ENCODE assay signal across 8 cellular contexts in genomic region chr6:56693246-56693607, GRCh38. TPM values are rescaled to one million over a fixed set of nuclear protein-coding genes. Genes with fewer than 3 reads are reported as not detected.
DNase-seq lines count a peak whose midpoint lies in the region; ATAC-seq and TF ChIP-seq lines count a peak whose summit lies in the region.

No MANE protein-coding gene starts in this region.

- H4K20me1 ChIP-seq in osteoblast (ENCODE audit: insufficient read depth, low read length): no peaks in the 10 kb centered on the region

- H3K4me2 ChIP-seq in osteoblast (ENCODE audit: insufficient read depth, low read length): peak overlapping the region; percentile 82

- intact Hi-C loops in CD14-positive monocyte (cut with micrococcal nuclease): no loop called here
- intact Hi-C loops in activated T-helper 1 cell treated with anti-CD3 and anti-CD28 coated beads, Interleukin-12 subunit alpha, Interleukin-12 subunit beta, Interleukin-2, Interleukin-4 antibody, amounts not matched to agents 30 ng/mL and 10 ng/mL and 1 ng/mL, durations not matched to agents 14 hours and 24 hours and 36 hours (cut with micrococcal nuclease): no loop called here

- H3K4me1 ChIP-seq in osteoblast (ENCODE audit: insufficient read depth, low read length): peaks cover 82% of the 10 kb centered on the region

- TF ChIP-seq CTCF in CD14-positive monocyte (IDR thresholded peaks at IDR 0.05) (no peak), osteoblast (IDR thresholded peaks at IDR 0.05; ENCODE audit: extremely low read depth, low read depth, low read length) (no peak)

- no peaks in the 10 kb centered on the region for H3K36me3 Mint-ChIP-seq in CD14-positive monocyte
- H3K36me3 Mint-ChIP-seq in stimulated activated effector memory CD8-positive, alpha-beta T cell treated with anti-CD3 and anti-CD28 coated beads, Interleukin-12 subunit alpha, Interleukin-12 subunit beta, amount 100 ng/mL, for 72 hours: no peaks in the 10 kb centered on the region
- H3K36me3 Mint-ChIP-seq in activated T-helper 1 cell treated with anti-CD3 and anti-CD28 coated beads, Interleukin-12 subunit alpha, Interleukin-12 subunit beta, Interleukin-2, Interleukin-4 antibody, amounts not matched to agents 30 ng/mL and 10 ng/mL and 1 ng/mL, durations not matched to agents 14 hours and 24 hours and 36 hours (ENCODE audit: low read depth): no peaks in the 10 kb centered on the region

- no peaks in the 10 kb centered on the region for H3K9me3 ChIP-seq in osteoblast (ENCODE audit: low read depth, low read length)

- no peaks in the 10 kb centered on the region for H3K27me3 ChIP-seq in osteoblast (ENCODE audit: insufficient read depth, low read length)

- peak overlapping the region in 1 of 2 donors; percentile 4 for H3K4me3 Mint-ChIP-seq in CD14-positive monocyte
- H3K4me3 Mint-ChIP-seq in stimulated activated effector memory CD8-positive, alpha-beta T cell treated with anti-CD3 and anti-CD28 coated beads, Interleukin-12 subunit alpha, Interleukin-12 subunit beta, amount 100 ng/mL, for 72 hours: no peak overlapping the region
- no peak overlapping the region for H3K4me3 Mint-ChIP-seq in activated T-helper 1 cell treated with anti-CD3 and anti-CD28 coated beads, Interleukin-12 subunit alpha, Interleukin-12 subunit beta, Interleukin-2, Interleukin-4 antibody, amounts not matched to agents 30 ng/mL and 10 ng/mL and 1 ng/mL, durations not matched to agents 14 hours and 24 hours and 36 hours

- DNase-seq in CD14-positive monocyte (ENCODE audit: low spot score) (no peak), NCI-H524 (lab: John Stamatoyannopoulos, UW) (peak; percentile 86 to 95), osteoblast (ENCODE audit: insufficient read length, low spot score, missing footprints) (no peak)
- DNase-seq in stimulated activated effector memory CD8-positive, alpha-beta T cell treated with anti-CD3 and anti-CD28 coated beads, Interleukin-12 subunit alpha, Interleukin-12 subunit beta, amount 100 ng/mL, for 72 hours (ENCODE audit: low spot score in 2 of 2): no peak
- no peak for DNase-seq in activated T-helper 1 cell treated with anti-CD3 and anti-CD28 coated beads, Interleukin-12 subunit alpha, Interleukin-12 subunit beta, Interleukin-2, Interleukin-4 antibody, amounts not matched to agents 30 ng/mL and 10 ng/mL and 1 ng/mL, durations not matched to agents 14 hours and 24 hours and 36 hours (ENCODE audit: low spot score)

- H2AFZ ChIP-seq in osteoblast (ENCODE audit: low read length): no peak overlapping the region

- peaks cover 32% of the 10 kb centered on the region for H3K4me1 Mint-ChIP-seq in CD14-positive monocyte
- H3K4me1 Mint-ChIP-seq in stimulated activated effector memory CD8-positive, alpha-beta T cell treated with anti-CD3 and anti-CD28 coated beads, Interleukin-12 subunit alpha, Interleukin-12 subunit beta, amount 100 ng/mL, for 72 hours: no peaks in the 10 kb centered on the region
- H3K4me1 Mint-ChIP-seq in activated T-helper 1 cell treated with anti-CD3 and anti-CD28 coated beads, Interleukin-12 subunit alpha, Interleukin-12 subunit beta, Interleukin-2, Interleukin-4 antibody, amounts not matched to agents 30 ng/mL and 10 ng/mL and 1 ng/mL, durations not matched to agents 14 hours and 24 hours and 36 hours (ENCODE audit: low read depth): no peaks in the 10 kb centered on the region

- no peaks in the 10 kb centered on the region for H3K27me3 Mint-ChIP-seq in CD14-positive monocyte (ENCODE audit: low read depth in 3 of 3)
- H3K27me3 Mint-ChIP-seq in activated T-helper 1 cell treated with anti-CD3 and anti-CD28 coated beads, Interleukin-12 subunit alpha, Interleukin-12 subunit beta, Interleukin-2, Interleukin-4 antibody, amounts not matched to agents 30 ng/mL and 10 ng/mL and 1 ng/mL, durations not matched to agents 14 hours and 24 hours and 36 hours (ENCODE audit: insufficient read depth): peaks cover 5% of the 10 kb centered on the region

- H3K4me3 ChIP-seq in osteoblast (ENCODE audit: insufficient read depth, low read length): peak overlapping the region; percentile 70

- H3K9me3 Mint-ChIP-seq in CD14-positive monocyte: peaks cover 0 to 1% (median 0%) of the 10 kb centered on the region in 7 donors
- peaks cover 6% of the 10 kb centered on the region for H3K9me3 Mint-ChIP-seq in stimulated activated effector memory CD8-positive, alpha-beta T cell treated with anti-CD3 and anti-CD28 coated beads, Interleukin-12 subunit alpha, Interleukin-12 subunit beta, amount 100 ng/mL, for 72 hours
- no peaks in the 10 kb centered on the region for H3K9me3 Mint-ChIP-seq in activated T-helper 1 cell treated with anti-CD3 and anti-CD28 coated beads, Interleukin-12 subunit alpha, Interleukin-12 subunit beta, Interleukin-2, Interleukin-4 antibody, amounts not matched to agents 30 ng/mL and 10 ng/mL and 1 ng/mL, durations not matched to agents 14 hours and 24 hours and 36 hours

- ATAC-seq in esophagus mucosa (peak; percentile 47), GM21723 (IDR thresholded peaks at IDR 0.05; ENCODE audit: unreplicated experiment) (no peak), GM19452 (IDR thresholded peaks at IDR 0.05; ENCODE audit: unreplicated experiment) (no peak)
- ATAC-seq in stimulated activated effector memory CD8-positive, alpha-beta T cell treated with anti-CD3 and anti-CD28 coated beads, Interleukin-12 subunit alpha, Interleukin-12 subunit beta, amount 100 ng/mL, for 72 hours: no peak

- H3K36me3 ChIP-seq in osteoblast (ENCODE audit: insufficient read depth, low read length): peaks cover 7% of the 10 kb centered on the region

- H3K27ac ChIP-seq in osteoblast (ENCODE audit: low read depth, low read length): peak overlapping the region; percentile 94

- peak overlapping the region; percentile 41 to 84 (median 79) for H3K27ac Mint-ChIP-seq in CD14-positive monocyte
- H3K27ac Mint-ChIP-seq in stimulated activated effector memory CD8-positive, alpha-beta T cell treated with anti-CD3 and anti-CD28 coated beads, Interleukin-12 subunit alpha, Interleukin-12 subunit beta, amount 100 ng/mL, for 72 hours: no peak overlapping the region
- H3K27ac Mint-ChIP-seq in activated T-helper 1 cell treated with anti-CD3 and anti-CD28 coated beads, Interleukin-12 subunit alpha, Interleukin-12 subunit beta, Interleukin-2, Interleukin-4 antibody, amounts not matched to agents 30 ng/mL and 10 ng/mL and 1 ng/mL, durations not matched to agents 14 hours and 24 hours and 36 hours: no peak overlapping the region

- H3K79me2 ChIP-seq in osteoblast (ENCODE audit: insufficient read depth, low read length): peaks cover 69% of the 10 kb centered on the region

RNA-seq across cellular contexts. Expression of gene DST, which starts 50.5 kb away (rescaled TPM):
- 1 to 10 TPM; 1.1 to 3.2 TPM for polyA plus RNA-seq in CD14-positive monocyte
- total RNA-seq in esophagus mucosa (147 TPM), osteoblast (486 and 573 TPM in 2 replicates)
- total RNA-seq in activated T-helper 1 cell treated with anti-CD3 and anti-CD28 coated beads, Interleukin-12 subunit alpha, Interleukin-12 subunit beta, Interleukin-2, Interleukin-4 antibody, amounts not matched to agents 30 ng/mL and 10 ng/mL and 1 ng/mL, durations not matched to agents 14 hours and 24 hours and 36 hours: 6.0 and 11.2 TPM in 2 replicates

Comparison
In these comparisons a context has a peak if more than half of its experiments do, and no peak if none do; other contexts are left out.
1. DNase-seq: peak in NCI-H524 (2 of 2); none in CD14-positive monocyte (single experiment), osteoblast (single experiment), stimulated activated effector memory CD8-positive, alpha-beta T cell treated with anti-CD3 and anti-CD28 coated beads, Interleukin-12 subunit alpha, Interleukin-12 subunit beta, amount 100 ng/mL, for 72 hours (0 of 2) and activated T-helper 1 cell treated with anti-CD3 and anti-CD28 coated beads, Interleukin-12 subunit alpha, Interleukin-12 subunit beta, Interleukin-2, Interleukin-4 antibody, amounts not matched to agents 30 ng/mL and 10 ng/mL and 1 ng/mL, durations not matched to agents 14 hours and 24 hours and 36 hours (single experiment).
2. H3K27ac Mint-ChIP-seq: peak in CD14-positive monocyte (7 of 7); none in stimulated activated effector memory CD8-positive, alpha-beta T cell treated with anti-CD3 and anti-CD28 coated beads, Interleukin-12 subunit alpha, Interleukin-12 subunit beta, amount 100 ng/mL, for 72 hours (single experiment) and activated T-helper 1 cell treated with anti-CD3 and anti-CD28 coated beads, Interleukin-12 subunit alpha, Interleukin-12 subunit beta, Interleukin-2, Interleukin-4 antibody, amounts not matched to agents 30 ng/mL and 10 ng/mL and 1 ng/mL, durations not matched to agents 14 hours and 24 hours and 36 hours (single experiment).
3. RNA of gene DST, which starts 50.5 kb away (total RNA-seq): 486 to 573 TPM in osteoblast and 147 TPM in esophagus mucosa (single experiment); 6.0 to 11.2 TPM in activated T-helper 1 cell treated with anti-CD3 and anti-CD28 coated beads, Interleukin-12 subunit alpha, Interleukin-12 subunit beta, Interleukin-2, Interleukin-4 antibody, amounts not matched to agents 30 ng/mL and 10 ng/mL and 1 ng/mL, durations not matched to agents 14 hours and 24 hours and 36 hours; every median in the first group is over 10 times any median in the second.